17 cellular contexts compared by ENCODE assay signal in genomic region chr1:208409171-208409570, GRCh38.
DNase-seq lines count a peak whose midpoint lies in the region; FAIRE-seq and TF ChIP-seq lines count a peak whose summit lies in the region.
"Had no signal": no experiment of that assay in that cellular context is flagged by ENCODE, and none has a peak within 500 bp of the region (broad histone marks: within the 10 kb centered on the region; RNA-seq: fewer than 3 reads in every experiment).

No MANE protein-coding gene starts in this region.

- no peak for TF ChIP-seq POLR2A in esophagus squamous epithelium (IDR thresholded peaks at IDR 0.05)

- H4K20me1 ChIP-seq in astrocyte (ENCODE audit: insufficient read depth, low read length): no peaks in the 10 kb centered on the region

- no peak overlapping the region for H2AFZ ChIP-seq in astrocyte (ENCODE audit: low read depth, low read length)

- POLR2A ChIA-PET in BJ (lab: Charles Lee): no interaction called here

- WGBS in esophagus squamous epithelium, 2 donors: 50 to 55% methylated on average over 3 of the region's 3 CpGs

- no peaks in the 10 kb centered on the region for H3K27me3 ChIP-seq in BJ (ENCODE audit: control insufficient read depth, insufficient read depth, low read length)
- H3K27me3 ChIP-seq in astrocyte (ENCODE audit: insufficient read depth, low read length): no peaks in the 10 kb centered on the region
- H3K27me3 ChIP-seq in esophagus squamous epithelium: no peaks in the 10 kb centered on the region

- H3K4me3 ChIP-seq in BJ (ENCODE audit: low read depth, low read length) (no peak overlapping the region), HFF-Myc (replicated peaks; ENCODE audit: low read depth, low read length) (no peak overlapping the region), astrocyte (ENCODE audit: insufficient read depth, low read depth, low read length) (no peak overlapping the region), esophagus squamous epithelium (no peak overlapping the region)
- H3K4me3 ChIP-seq: GM12878 had no signal

- H3K9me3 ChIP-seq in astrocyte (ENCODE audit: insufficient read depth, low read depth, low read length) (no peaks in the 10 kb centered on the region), esophagus squamous epithelium (no peaks in the 10 kb centered on the region)

- H3K4me1 ChIP-seq in astrocyte (ENCODE audit: insufficient read depth, low read length) (no peaks in the 10 kb centered on the region), esophagus squamous epithelium (no peaks in the 10 kb centered on the region)

- no peak for TF ChIP-seq CTCF in BJ (IDR thresholded peaks at IDR 0.05; ENCODE audit: insufficient read depth, low read depth, low read length)
- no peak for TF ChIP-seq CTCF in HFF-Myc (IDR thresholded peaks at IDR 0.05; ENCODE audit: low read depth, low read length, missing control alignments)
- TF ChIP-seq CTCF in astrocyte (IDR thresholded peaks at IDR 0.05; ENCODE audit: insufficient read depth, low read depth, low read length): no peak
- TF ChIP-seq CTCF in esophagus squamous epithelium (IDR thresholded peaks at IDR 0.05): no peak
- no peak for TF ChIP-seq CTCF in chondrocyte (IDR thresholded peaks at IDR 0.05)

- H3K36me3 ChIP-seq in BJ (ENCODE audit: control insufficient read depth, insufficient read depth, low read length): no peaks in the 10 kb centered on the region
- H3K36me3 ChIP-seq in astrocyte (ENCODE audit: insufficient read depth, low read length): no peaks in the 10 kb centered on the region
- no peaks in the 10 kb centered on the region for H3K36me3 ChIP-seq in esophagus squamous epithelium

- H3K4me2 ChIP-seq in astrocyte (ENCODE audit: low read length): no peak overlapping the region

- H3K4me1 Mint-ChIP-seq in astrocyte (ENCODE audit: low read depth, unreplicated experiment): no peaks in the 10 kb centered on the region
- no peaks in the 10 kb centered on the region for H3K4me1 Mint-ChIP-seq in chondrocyte (ENCODE audit: low read depth)
- H3K4me1 Mint-ChIP-seq: B cell; CD4-positive, alpha-beta memory T cell had no signal

- H3K9me3 Mint-ChIP-seq in astrocyte (ENCODE audit: unreplicated experiment) (no peaks in the 10 kb centered on the region), chondrocyte (ENCODE audit: low read depth) (peaks cover 5% of the 10 kb centered on the region)

- H3K4me3 Mint-ChIP-seq in astrocyte (ENCODE audit: unreplicated experiment) (no peak overlapping the region), chondrocyte (ENCODE audit: unreplicated experiment) (no peak overlapping the region)
- H3K4me3 Mint-ChIP-seq: B cell; CD4-positive, alpha-beta memory T cell had no signal

- intact Hi-C loops in esophagus squamous epithelium (cut with DNase I): no loop called here

- H3K27ac Mint-ChIP-seq in astrocyte (ENCODE audit: unreplicated experiment) (no peak overlapping the region), chondrocyte (ENCODE audit: unreplicated experiment) (no peak overlapping the region)
- H3K27ac Mint-ChIP-seq: B cell; CD4-positive, alpha-beta memory T cell had no signal

- FAIRE-seq in astrocyte (lab: Jason Lieb, UNC): peak; percentile 49
- FAIRE-seq: D721Med, GM12878, GM18507, H54 had no signal

- H3K9ac ChIP-seq in astrocyte (ENCODE audit: low read length): no peak overlapping the region

- H3K27me3 Mint-ChIP-seq in astrocyte (ENCODE audit: low read depth, unreplicated experiment): peaks cover 12% of the 10 kb centered on the region
- H3K27me3 Mint-ChIP-seq in chondrocyte (ENCODE audit: low read depth): peaks cover 1% of the 10 kb centered on the region

- DNase-seq in BJ (ENCODE audit: low read depth) (peak; percentile 49), HFF-Myc (ENCODE audit: extremely low read depth, low read depth) (peak; percentile 7), astrocyte (ENCODE audit: low read depth) (no peak), esophagus squamous epithelium (lab: John Stamatoyannopoulos, UW) (no peak), DMS114 treated with DMSO at 0.1 percent for 48 hours (lab: John Stamatoyannopoulos, UW; ENCODE audit: unreplicated experiment) (no peak), MV-4-11 (lab: John Stamatoyannopoulos, UW) (no peak), chondrocyte (ENCODE audit: low spot score) (no peak)
- DNase-seq: CD4-positive, alpha-beta memory T cell; DND-41; IMR-90; KBM-7 had no signal

- H3K27ac ChIP-seq in astrocyte (ENCODE audit: low read depth, low read length) (no peak overlapping the region), esophagus squamous epithelium (no peak overlapping the region)
- H3K27ac ChIP-seq: C4-2B had no signal

- H3K36me3 Mint-ChIP-seq in astrocyte (ENCODE audit: low read depth, unreplicated experiment): no peaks in the 10 kb centered on the region
- H3K36me3 Mint-ChIP-seq in chondrocyte (ENCODE audit: low read depth): no peaks in the 10 kb centered on the region
- H3K36me3 Mint-ChIP-seq: CD4-positive, alpha-beta memory T cell had no signal

- CTCF ChIA-PET in BJ (lab: Yijun Ruan, JAX): no interaction called here

- no peaks in the 10 kb centered on the region for H3K79me2 ChIP-seq in astrocyte (ENCODE audit: insufficient read depth, low read length)

Comparison
In these comparisons a context has a peak if more than half of its experiments do, and no peak if none do; other contexts are left out.
1. DNase-seq: peak in BJ (single experiment) and HFF-Myc (single experiment); none in astrocyte (single experiment), esophagus squamous epithelium (single experiment), DMS114 treated with DMSO at 0.1 percent for 48 hours (single experiment), MV-4-11 (single experiment) and chondrocyte (single experiment).